In genomic region chr5:32301891-32302290, GRCh38 we compare ENCODE assay signal across 21 cellular contexts.
"Had no signal": no experiment of that assay in that cellular context is flagged by ENCODE, and none has a peak within 500 bp of the region (broad histone marks: within the 10 kb centered on the region; RNA-seq: fewer than 3 reads in every experiment).

No MANE protein-coding gene starts in this region.

- H3K4me3 Mint-ChIP-seq: type B pancreatic cell had no signal

- H3K27me3 ChIP-seq: dorsolateral prefrontal cortex, hepatocyte, neutrophil, right atrium auricular region, suprapubic skin, thyroid gland, vagina had no signal

- H3K4me3 ChIP-seq: coronary artery, dorsolateral prefrontal cortex, hepatocyte, lung, right atrium auricular region, suprapubic skin, thyroid gland, vagina had no signal

- H3K27me3 Mint-ChIP-seq: naive thymus-derived CD4-positive, alpha-beta T cell; type B pancreatic cell had no signal

- H3K36me3 ChIP-seq: neutrophil, right atrium auricular region, thyroid gland, vagina had no signal

- H3K9me3 Mint-ChIP-seq: naive thymus-derived CD4-positive, alpha-beta T cell; type B pancreatic cell had no signal

- H3K27ac Mint-ChIP-seq: type B pancreatic cell had no signal

- H3K9me3 ChIP-seq: neutrophil, right atrium auricular region, suprapubic skin, thyroid gland, vagina had no signal

- H3K4me2 ChIP-seq: hepatocyte had no signal

- H3K27ac ChIP-seq: coronary artery, dorsolateral prefrontal cortex, hepatocyte, neutrophil, right atrium auricular region, suprapubic skin, thyroid gland, vagina had no signal

- DNase-seq: dorsolateral prefrontal cortex; effector CD8-positive, alpha-beta T cell; foreskin melanocyte; head of caudate nucleus; left colon; left ventricle myocardium superior; mesendoderm; naive thymus-derived CD4-positive, alpha-beta T cell; small intestine; stimulated activated CD4-positive, alpha-beta T cell treated with anti-CD3 and anti-CD28 coated beads, Interleukin-12 subunit alpha, Interleukin-12 subunit beta, amount 100 ng/mL, for 4 hours; stimulated activated CD4-positive, alpha-beta T cell treated with anti-CD3 and anti-CD28 coated beads, Interleukin-2, amount 100 ng/mL, for 48 hours; stimulated activated naive CD4-positive, alpha-beta T cell treated with Interleukin-2 at 50 U/mL for 16 hours; thyroid gland had no signal

- ATAC-seq: left colon; left ventricle myocardium superior; naive thymus-derived CD4-positive, alpha-beta T cell had no signal

- H2AFZ ChIP-seq: hepatocyte had no signal
